Comparison of ENCODE assay signal across 8 cellular contexts in genomic region chr3:129892486-129892856, GRCh38. TPM values are rescaled to one million over a fixed set of nuclear protein-coding genes. Genes with fewer than 3 reads are reported as not detected.
DNase-seq lines count a peak whose midpoint lies in the region; ATAC-seq, FAIRE-seq and TF ChIP-seq lines count a peak whose summit lies in the region.

No MANE protein-coding gene starts in this region.

- no peaks in the 10 kb centered on the region for H3K27me3 Mint-ChIP-seq in dendritic cell treated with granulocyte-macrophage colony-stimulating factor and Interleukin-4, amounts not matched to agents 40 ng/mL and 50 ng/mL, for 4 days

- no peak for TF ChIP-seq EP300 in neural cell (conservative IDR thresholded peaks at IDR 0.05; ENCODE audit: poor library complexity, severe bottlenecking)

- ATAC-seq in GM21390 (IDR thresholded peaks at IDR 0.05; ENCODE audit: unreplicated experiment) (peak; percentile 6), GM19463 (IDR thresholded peaks at IDR 0.05; ENCODE audit: unreplicated experiment) (no peak), HG02623 (IDR thresholded peaks at IDR 0.05; ENCODE audit: unreplicated experiment) (no peak)

- no peak for FAIRE-seq in GM12892 (lab: Jason Lieb, UNC)

- peaks cover 17% of the 10 kb centered on the region for H3K36me3 Mint-ChIP-seq in dendritic cell treated with granulocyte-macrophage colony-stimulating factor and Interleukin-4, amounts not matched to agents 40 ng/mL and 50 ng/mL, for 4 days (ENCODE audit: low read depth)

- TF ChIP-seq CTCF in RWPE1 (conservative IDR thresholded peaks at IDR 0.05; ENCODE audit: low read depth) (no peak), neural cell (IDR thresholded peaks at IDR 0.05; ENCODE audit: poor library complexity, severe bottlenecking) (no peak)

- no peaks in the 10 kb centered on the region for H3K36me3 ChIP-seq in neural cell (ENCODE audit: insufficient read depth, low read length)

- H3F3A ChIP-seq in neural cell (ENCODE audit: insufficient read depth, low read length, poor library complexity, severe bottlenecking): no peaks in the 10 kb centered on the region

- H3K27ac Mint-ChIP-seq in dendritic cell treated with granulocyte-macrophage colony-stimulating factor and Interleukin-4, amounts not matched to agents 40 ng/mL and 50 ng/mL, for 4 days: peak overlapping the region; percentile 87

- H2AFZ ChIP-seq in neural cell (ENCODE audit: low read depth, low read length): peak overlapping the region; percentile 93

- TF ChIP-seq POLR2A in GM12892 (IDR thresholded peaks at IDR 0.05; ENCODE audit: low read depth, low read length): no peak

- H3K79me2 ChIP-seq in neural cell (replicated peaks; ENCODE audit: insufficient read depth, low read length): peaks cover 44% of the 10 kb centered on the region

- peak overlapping the region; percentile 82 for H3K4me3 Mint-ChIP-seq in dendritic cell treated with granulocyte-macrophage colony-stimulating factor and Interleukin-4, amounts not matched to agents 40 ng/mL and 50 ng/mL, for 4 days

- peaks cover 8% of the 10 kb centered on the region for H4K20me1 ChIP-seq in neural cell (ENCODE audit: insufficient read depth)

- H3K27ac ChIP-seq in RWPE1 (peak overlapping the region; percentile 91), neural cell (ENCODE audit: low read length) (peak overlapping the region; percentile 96)

- no peaks in the 10 kb centered on the region for H3K27me3 ChIP-seq in neural cell (ENCODE audit: insufficient read depth, low read depth, low read length)

- H3K9me2 ChIP-seq in neural cell (ENCODE audit: insufficient read depth, low read length): no peaks in the 10 kb centered on the region

- H3K9ac ChIP-seq in neural cell (ENCODE audit: low read length): peak overlapping the region; percentile 99

- intact Hi-C loops in dendritic cell treated with granulocyte-macrophage colony-stimulating factor and Interleukin-4, amounts not matched to agents 40 ng/mL and 50 ng/mL, for 4 days (cut with micrococcal nuclease): loop anchor here (5.0 kb wide), 2 partner anchors 35 to 40 kb away; no protein-coding TSS in a partner anchor

- peaks cover 59% of the 10 kb centered on the region for H3K4me1 Mint-ChIP-seq in dendritic cell treated with granulocyte-macrophage colony-stimulating factor and Interleukin-4, amounts not matched to agents 40 ng/mL and 50 ng/mL, for 4 days (ENCODE audit: low read depth)

- no peaks in the 10 kb centered on the region for H3K9me3 Mint-ChIP-seq in dendritic cell treated with granulocyte-macrophage colony-stimulating factor and Interleukin-4, amounts not matched to agents 40 ng/mL and 50 ng/mL, for 4 days

- DNase-seq in RWPE1 (ENCODE audit: low spot score) (no peak), globus pallidus (ENCODE audit: low spot score) (no peak), GM12892 (ENCODE audit: insufficient read length) (no peak)

- CTCF ChIA-PET in RWPE1 (lab: Yijun Ruan, JAX): interaction anchor here (0.6 kb wide), 2 partner anchors 98 to 420 kb away, joined by 3 to 7 read pairs; no protein-coding TSS in a partner anchor

- POLR2A ChIA-PET in RWPE1 (lab: Yijun Ruan, JAX; ENCODE audit: low non-redundant PET): no interaction called here

- H3K9me3 ChIP-seq in neural cell (ENCODE audit: low read length): no peaks in the 10 kb centered on the region

- peak overlapping the region; percentile 93 for H3K4me3 ChIP-seq in neural cell (ENCODE audit: low read length)

- TF ChIP-seq RAD21 in neural cell (conservative IDR thresholded peaks at IDR 0.05): no peak

- H3K4me2 ChIP-seq in neural cell (ENCODE audit: low read length): peak overlapping the region; percentile 94

TF ChIP-seq in neural cell, 6 proteins besides CTCF, POLR2A, EP300 and RAD21:
- TF ChIP-seq REST (IDR thresholded peaks at IDR 0.05; ENCODE audit: borderline replicate concordance) (no peak), MXI1 (conservative IDR thresholded peaks at IDR 0.05; ENCODE audit: poor library complexity, severe bottlenecking) (no peak), SMC3 (conservative IDR thresholded peaks at IDR 0.05; ENCODE audit: poor library complexity) (peak; percentile 13), POLR2AphosphoS5 (IDR thresholded peaks at IDR 0.05) (peak; percentile 20)

RNA-seq across cellular contexts. Expression of gene TMCC1, which starts 1.0 kb away (rescaled TPM):
- 25.0 and 27.1 TPM in 2 replicates for polyA plus RNA-seq in neural cell
- 87.2 and 107 TPM in 2 replicates for polyA minus RNA-seq in neural cell
- 12.8 TPM for polyA plus RNA-seq in GM12892 (2012; ENCODE audit: missing spikeins)
